In the genomic region with DNA sequence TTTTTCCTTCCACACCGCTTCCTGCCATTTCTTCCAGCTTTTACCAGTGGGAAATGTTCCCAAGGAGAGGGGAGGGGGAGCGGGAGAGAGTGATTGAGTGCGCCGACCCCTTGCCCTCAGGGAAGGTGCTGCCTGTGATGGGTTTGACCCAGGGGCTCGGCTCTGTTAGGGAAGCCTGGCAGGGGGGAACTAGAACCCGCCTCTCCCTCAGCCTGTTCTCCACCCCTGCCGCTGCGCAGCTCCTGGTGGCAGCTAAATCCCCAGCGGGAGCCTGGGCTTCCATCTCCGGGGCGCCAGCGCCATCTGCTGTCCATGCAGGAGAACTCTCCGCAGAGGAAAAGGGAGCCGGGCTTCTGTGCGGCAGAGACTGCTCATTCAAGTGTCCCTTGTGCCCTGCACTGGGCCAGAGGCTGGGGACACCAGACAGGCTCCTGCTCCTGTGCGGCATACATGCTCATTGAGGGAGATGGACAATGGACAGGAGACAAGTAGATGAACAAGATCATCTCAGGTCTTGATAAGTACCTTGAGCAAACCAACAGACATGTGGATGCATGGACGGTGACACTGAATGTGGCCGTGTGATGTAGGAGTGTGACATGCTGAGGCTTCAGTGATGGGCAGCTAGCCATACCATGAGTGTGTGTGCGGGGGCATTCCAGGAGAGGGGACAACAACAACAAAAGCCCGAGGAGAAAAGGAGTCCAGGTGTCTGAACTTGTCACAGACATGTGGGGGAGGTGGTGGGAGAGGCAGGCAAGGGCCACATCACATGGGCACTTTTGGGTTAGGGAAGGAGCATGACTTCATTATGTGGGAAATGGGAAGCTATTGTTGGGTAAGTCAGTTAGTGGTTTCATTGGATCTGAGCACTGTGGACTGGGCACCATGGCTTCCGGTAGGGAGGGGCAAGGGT, we compare ENCODE assay signal across 8 cellular contexts. TPM values are rescaled to one million over a fixed set of nuclear protein-coding genes. Genes with fewer than 3 reads are reported as not detected.
A peak's percentile ranks its signal among the peaks of the same experiment; 100 is the strongest.
DNase-seq lines count a peak whose midpoint lies in the region; ATAC-seq and TF ChIP-seq lines count a peak whose summit lies in the region.

No MANE protein-coding gene starts in this region.

- TF ChIP-seq POLR2A in lower leg skin (IDR thresholded peaks at IDR 0.05), result no peak

- peak; percentile 94 for ATAC-seq in GM19372 (IDR thresholded peaks at IDR 0.05; ENCODE audit: low read depth, unreplicated experiment)
- peak; percentile 73 for ATAC-seq in HG03457 (IDR thresholded peaks at IDR 0.05; ENCODE audit: unreplicated experiment)

- DNase-seq in CD1c-positive myeloid dendritic cell (ENCODE audit: extremely low spot score), result peak; percentile 92
- peak; percentile 83 for DNase-seq in NCI-H748 (lab: John Stamatoyannopoulos, UW; ENCODE audit: unreplicated experiment)
- DNase-seq in activated CD4-positive, alpha-beta T cell treated with anti-CD3 and anti-CD28 coated beads, Interleukin-2, amount 50 U/mL, for 24 hours (ENCODE audit: low read depth in 1 of 2, low spot score in 1 of 2), result peak; percentile 68 to 80
- DNase-seq in dedifferentiated amniotic fluid mesenchymal stem cell (ENCODE audit: extremely low spot score), result peak; percentile 83
- peak; percentile 62 to 96 for DNase-seq in lower leg skin (ENCODE audit: low spot score in 2 of 2)
- DNase-seq in stimulated activated CD4-positive, alpha-beta T cell treated with anti-CD3 and anti-CD28 coated beads, TNF-alpha, amount 100 ng/mL, for 4 hours (ENCODE audit: low read depth in 3 of 3), result peak; percentile 68 to 80 (median 76)

- no peak overlapping the region for H3K4me3 ChIP-seq in lower leg skin (ENCODE audit: low read depth, poor library complexity, severe bottlenecking)

- intact Hi-C loops in lower leg skin (cut with DNase I; ENCODE audit: low total_unique reads), result loop anchor here (5.0 kb wide), 1 partner anchor 123 kb away; no protein-coding TSS in a partner anchor

- 12 to 17% methylated on average over 20 to 21 of the region's 21 CpGs for WGBS in lower leg skin, 2 donors

- peak in 1 of 3 donors; percentile 89 for TF ChIP-seq CTCF in lower leg skin (IDR thresholded peaks at IDR 0.05)

RNA-seq across cellular contexts. Expression of gene CHPF, which starts 13.3 kb away (rescaled TPM):
- total RNA-seq in lower leg skin, result 10 to 100 TPM; 37.8 to 73.1 (median 58.4) TPM

RNA-seq across cellular contexts. Expression of gene TMEM198, which starts 13.5 kb away (rescaled TPM):
- 1 to 10 TPM in 2 of 4 donors, under 1 TPM in 2; 0.17 to 2.1 (median 1.0) TPM for total RNA-seq in lower leg skin

RNA-seq across cellular contexts. Expression of gene ASIC4, which starts 16.0 kb away (rescaled TPM):
- under 1 TPM in 1 of 4 donors, not detected in 3; 0.26 TPM for total RNA-seq in lower leg skin

RNA-seq across cellular contexts. Expression of gene GMPPA, which starts 31.6 kb away (rescaled TPM):
- total RNA-seq in lower leg skin, result 10 to 100 TPM in 3 of 4 donors, 1 to 10 TPM in 1; 5.4 to 29.9 (median 19.8) TPM

RNA-seq across cellular contexts. Expression of gene OBSL1, which starts 41.0 kb away (rescaled TPM):
- 10 to 100 TPM; 34.2 to 52.7 (median 42.7) TPM for total RNA-seq in lower leg skin
